ENCODE assay signal across 1 cellular context in genomic region chr9:136403538-136403914, GRCh38.
TF ChIP-seq lines count a peak whose summit lies in the region.

No MANE protein-coding gene starts in this region.

TF ChIP-seq in H1, 55 proteins besides CTCF, POLR2A, EP300 and RAD21 (continued from another document):
- TF ChIP-seq SRF (IDR thresholded peaks at IDR 0.05; ENCODE audit: low read depth, low read length) (no peak), SIX5 (IDR thresholded peaks at IDR 0.05; ENCODE audit: low read depth, low read length) (no peak), PHF8 (conservative IDR thresholded peaks at IDR 0.05; ENCODE audit: low read depth, low read length) (no peak), KDM1A (IDR thresholded peaks at IDR 0.05; ENCODE audit: borderline replicate concordance, low read length) (no peak), SP2 (IDR thresholded peaks at IDR 0.05; ENCODE audit: low read length) (no peak), RFX5 (IDR thresholded peaks at IDR 0.05; ENCODE audit: borderline replicate concordance, low read depth, low read length) (no peak)
